8 cellular contexts compared by ENCODE assay signal in genomic region chr6:109187399-109188114, GRCh38.
A peak's percentile ranks its signal among the peaks of the same experiment; 100 is the strongest.
DNase-seq lines count a peak whose midpoint lies in the region; ATAC-seq and TF ChIP-seq lines count a peak whose summit lies in the region.

No MANE protein-coding gene starts in this region.

- peaks cover 2% of the 10 kb centered on the region for H3K4me1 Mint-ChIP-seq in activated CD4-positive, alpha-beta memory T cell treated with anti-CD3 and anti-CD28 coated beads for 36 hours (ENCODE audit: low read depth)
- H3K4me1 Mint-ChIP-seq in effector memory CD8-positive, alpha-beta T cell (ENCODE audit: low read depth in 2 of 2): no peaks in the 10 kb centered on the region

- no peak overlapping the region for H3K4me3 ChIP-seq in AG04449 (ENCODE audit: low read depth, low read length)

- no peak for DNase-seq in AG04449 (ENCODE audit: low read depth, low spot score)
- DNase-seq in GM19238 (ENCODE audit: insufficient read length, low spot score): peak; percentile 22
- peak; percentile 26 for DNase-seq in NCI-H2227 treated with DMSO at 0.1 percent for 48 hours (lab: John Stamatoyannopoulos, UW)
- peak; percentile 69 for DNase-seq in activated CD4-positive, alpha-beta memory T cell treated with anti-CD3 and anti-CD28 coated beads for 36 hours
- DNase-seq in effector memory CD8-positive, alpha-beta T cell: peak; percentile 48 to 61 (median 51)
- DNase-seq in mucosa of gallbladder (ENCODE audit: low spot score): peak; percentile 51
- peak; percentile 19 to 34 for DNase-seq in stimulated activated CD8-positive, alpha-beta memory T cell treated with anti-CD3 and anti-CD28 coated beads, Interleukin-7, amount 100 ng/mL, for 1 hour (ENCODE audit: low read depth in 2 of 2)

- intact Hi-C loops in activated CD4-positive, alpha-beta memory T cell treated with anti-CD3 and anti-CD28 coated beads for 36 hours (cut with micrococcal nuclease): loop anchor here (1.0 to 10.0 kb wide), 5 partner anchors 196 to 847 kb away; partner anchors contain the start of genes AK9, FIG4, MICAL1 and PPIL6

- H3K27ac Mint-ChIP-seq in activated CD4-positive, alpha-beta memory T cell treated with anti-CD3 and anti-CD28 coated beads for 36 hours: no peak overlapping the region
- H3K27ac Mint-ChIP-seq in effector memory CD8-positive, alpha-beta T cell: no peak overlapping the region

- POLR2A ChIA-PET in AG04449 (lab: Yijun Ruan, JAX): interaction anchor here (1.6 kb wide), 1 partner anchor 195 kb away, joined by 6 read pairs; the partner anchor contains the start of gene CD164
- POLR2A ChIA-PET in activated CD4-positive, alpha-beta memory T cell treated with anti-CD3 and anti-CD28 coated beads for 36 hours (lab: Charles Lee): interaction anchor here (1.3 to 1.4 kb wide), 2 partner anchors 186 to 195 kb away, joined by 3 to 7 read pairs; partner anchors contain the start of gene CD164

- no peak overlapping the region for H3K4me3 Mint-ChIP-seq in activated CD4-positive, alpha-beta memory T cell treated with anti-CD3 and anti-CD28 coated beads for 36 hours
- H3K4me3 Mint-ChIP-seq in effector memory CD8-positive, alpha-beta T cell: no peak overlapping the region

- H3K36me3 Mint-ChIP-seq in activated CD4-positive, alpha-beta memory T cell treated with anti-CD3 and anti-CD28 coated beads for 36 hours: peaks cover 15% of the 10 kb centered on the region
- no peaks in the 10 kb centered on the region for H3K36me3 Mint-ChIP-seq in effector memory CD8-positive, alpha-beta T cell (ENCODE audit: insufficient read depth)

- peaks cover 19% of the 10 kb centered on the region for H3K27me3 Mint-ChIP-seq in activated CD4-positive, alpha-beta memory T cell treated with anti-CD3 and anti-CD28 coated beads for 36 hours
- peaks cover 21 to 58% of the 10 kb centered on the region in 2 donors for H3K27me3 Mint-ChIP-seq in effector memory CD8-positive, alpha-beta T cell

- peak; percentile 83 for ATAC-seq in effector memory CD8-positive, alpha-beta T cell (replicated peaks)
- ATAC-seq in HG03039 (IDR thresholded peaks at IDR 0.05; ENCODE audit: unreplicated experiment): no peak

- CTCF ChIA-PET in AG04449 (lab: Yijun Ruan, JAX): interaction anchor here (0.6 to 3.9 kb wide), 34 partner anchors 10 to 270 kb away, joined by 3 to 137 read pairs (median 6); partner anchors contain the start of genes CD164 and SMPD2
- CTCF ChIA-PET in activated CD4-positive, alpha-beta memory T cell treated with anti-CD3 and anti-CD28 coated beads for 36 hours (lab: Charles Lee): interaction anchor here (0.7 to 5.0 kb wide), 32 partner anchors 8 to 1202 kb away, joined by 3 to 139 read pairs (median 4); partner anchors contain the start of gene CD164

- peaks cover 22% of the 10 kb centered on the region for H3K9me3 Mint-ChIP-seq in activated CD4-positive, alpha-beta memory T cell treated with anti-CD3 and anti-CD28 coated beads for 36 hours
- peaks cover 2 to 7% of the 10 kb centered on the region in 2 donors for H3K9me3 Mint-ChIP-seq in effector memory CD8-positive, alpha-beta T cell

- TF ChIP-seq CTCF in AG04449 (IDR thresholded peaks at IDR 0.05; ENCODE audit: insufficient read depth, low read length, missing control alignments): peak; percentile 79
